ENCODE assay signal across 20 cellular contexts in genomic region chr13:51783432-51784094, GRCh38.
"Had no signal": no experiment of that assay in that cellular context is flagged by ENCODE, and none has a peak within 500 bp of the region (broad histone marks: within the 10 kb centered on the region; RNA-seq: fewer than 3 reads in every experiment).

No MANE protein-coding gene starts in this region.

- ATAC-seq: activated CD8-positive, alpha-beta T cell treated with anti-CD3 and anti-CD28 coated beads, Interleukin-2, amount 10 ng/mL, durations not matched to agents 7 days and 5 days; activated T-cell treated with anti-CD3 and anti-CD28 coated beads, Interleukin-2, amount 50 U/mL, for 4 hours; esophagus mucosa; gastrocnemius medialis; heart left ventricle; left lung; T-cell had no signal

- H3K27ac Mint-ChIP-seq: activated CD8-positive, alpha-beta T cell treated with anti-CD3 and anti-CD28 coated beads, Interleukin-2, amount 10 ng/mL, durations not matched to agents 7 days and 5 days; activated naive CD4-positive, alpha-beta T cell treated with anti-CD3 and anti-CD28 coated beads, Interleukin-2, amount 10 ng/mL, durations not matched to agents 7 days and 5 days; T-cell had no signal

- H3K4me3 Mint-ChIP-seq: activated CD8-positive, alpha-beta T cell treated with anti-CD3 and anti-CD28 coated beads, Interleukin-2, amount 10 ng/mL, durations not matched to agents 7 days and 5 days; activated naive CD4-positive, alpha-beta T cell treated with anti-CD3 and anti-CD28 coated beads, Interleukin-2, amount 10 ng/mL, durations not matched to agents 7 days and 5 days; activated T-cell treated with anti-CD3 and anti-CD28 coated beads, Interleukin-2, amount 50 U/mL, for 4 hours; naive B cell; T-cell had no signal

- H3K27me3 Mint-ChIP-seq: activated naive CD4-positive, alpha-beta T cell treated with anti-CD3 and anti-CD28 coated beads, Interleukin-2, amount 10 ng/mL, durations not matched to agents 7 days and 5 days; T-cell had no signal

- H3K36me3 Mint-ChIP-seq: activated naive CD4-positive, alpha-beta T cell treated with anti-CD3 and anti-CD28 coated beads, Interleukin-2, amount 10 ng/mL, durations not matched to agents 7 days and 5 days had no signal

- H3K9me3 Mint-ChIP-seq: activated naive CD4-positive, alpha-beta T cell treated with anti-CD3 and anti-CD28 coated beads, Interleukin-2, amount 10 ng/mL, durations not matched to agents 7 days and 5 days; activated T-cell treated with anti-CD3 and anti-CD28 coated beads, Interleukin-2, amount 50 U/mL, for 4 hours; naive B cell; T-cell had no signal

- DNase-seq: activated CD4-positive, alpha-beta T cell treated with anti-CD3 and anti-CD28 coated beads for 48 hours; activated CD4-positive, CD25-positive, alpha-beta regulatory T cell; activated CD8-positive, alpha-beta memory T cell treated with anti-CD3 and anti-CD28 coated beads, Interleukin-2, amount 50 U/mL, for 4 hours; activated CD8-positive, alpha-beta T cell treated with anti-CD3 and anti-CD28 coated beads, Interleukin-2, amount 10 ng/mL, durations not matched to agents 7 days and 5 days; activated effector memory CD4-positive, alpha-beta T cell treated with Interleukin-2 at 50 U/mL for 16 hours; activated naive CD4-positive, alpha-beta T cell treated with anti-CD3 and anti-CD28 coated beads, Interleukin-2, amount 10 ng/mL, durations not matched to agents 7 days and 5 days; activated T-cell treated with anti-CD3 and anti-CD28 coated beads, Interleukin-2, amount 50 U/mL, for 4 hours; aorta; effector CD4-positive, alpha-beta T cell; gastrocnemius medialis; heart left ventricle; kidney; left lung; mammary epithelial cell; naive B cell; SK-N-SH; stimulated activated CD4-positive, alpha-beta T cell treated with anti-CD3 and anti-CD28 coated beads, Interleukin-2, amount 100 ng/mL, for 24 hours; T-cell; T-helper 9 cell had no signal
